8 cellular contexts compared by ENCODE assay signal in the genomic region with DNA sequence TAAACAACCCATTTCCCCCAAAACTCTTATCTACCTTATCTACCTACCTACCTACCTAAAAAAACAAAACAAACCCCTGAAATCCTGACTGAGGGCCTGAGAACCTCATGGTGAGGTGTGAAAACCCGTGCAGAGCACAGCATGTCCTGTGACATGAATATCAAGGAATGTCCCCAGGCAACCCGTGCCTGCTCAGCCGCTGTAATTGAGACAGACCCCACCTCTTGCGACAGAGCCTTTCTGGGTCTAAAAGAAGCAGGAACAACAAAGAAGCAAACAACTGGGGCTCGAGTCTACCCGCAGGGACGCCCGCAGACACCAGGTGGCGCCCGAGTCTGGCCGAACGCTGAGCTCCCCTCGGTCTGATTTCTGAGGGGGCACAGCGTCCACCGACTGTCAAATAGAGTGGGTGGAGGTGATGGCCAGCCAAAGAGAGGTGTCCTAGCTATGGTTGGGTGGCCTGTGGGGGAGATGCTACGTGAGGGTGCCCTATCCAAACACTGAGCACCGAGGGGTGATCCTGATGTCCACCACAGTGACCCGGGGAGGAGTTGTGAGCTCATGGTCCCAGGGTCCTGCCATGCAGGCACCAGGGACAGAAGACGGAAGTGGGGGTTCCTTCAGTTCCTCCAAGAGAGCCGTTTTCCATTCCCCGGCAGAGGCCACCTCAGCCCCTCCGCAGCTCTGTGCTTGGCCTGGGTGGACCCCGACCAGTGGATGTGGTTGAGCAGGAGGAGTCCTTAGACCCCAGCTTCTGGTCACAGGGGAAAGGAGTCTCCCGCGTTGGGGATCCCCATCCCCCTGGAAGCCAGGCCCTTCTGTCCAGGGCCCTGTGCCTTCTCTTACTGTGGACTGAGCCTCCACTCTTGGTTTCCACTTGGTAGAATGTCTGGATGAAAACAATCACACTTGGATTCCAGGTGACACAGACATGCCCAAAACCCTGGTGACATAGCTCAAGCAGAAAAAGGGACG.
DNase-seq lines count a peak whose midpoint lies in the region; ATAC-seq and TF ChIP-seq lines count a peak whose summit lies in the region.

No MANE protein-coding gene starts in this region.

- H3K27me3 ChIP-seq in DND-41 (ENCODE audit: insufficient read depth, low read length, poor library complexity) (no peaks in the 10 kb centered on the region), NT2/D1 (ENCODE audit: insufficient read depth, insufficient read length) (no peaks in the 10 kb centered on the region)

- no peaks in the 10 kb centered on the region for H3K79me2 ChIP-seq in DND-41 (ENCODE audit: insufficient read depth, low read length)

- peaks cover 11% of the 10 kb centered on the region for H3K4me1 ChIP-seq in DND-41 (ENCODE audit: insufficient read depth, low read length)
- H3K4me1 ChIP-seq in NT2/D1 (ENCODE audit: insufficient read depth, insufficient read length): peaks cover 9% of the 10 kb centered on the region
- H3K4me1 ChIP-seq in mesodermal cell (ENCODE audit: control insufficient read depth, insufficient read depth, low read length, poor library complexity, severe bottlenecking): peaks cover 41% of the 10 kb centered on the region

- H3K27ac Mint-ChIP-seq in effector memory CD8-positive, alpha-beta T cell: peak overlapping the region; percentile 19 to 84

- 34% methylated on average over 23 to 25 of the region's 26 CpGs for WGBS in mesodermal cell (ENCODE audit: insufficient coverage in 2 of 2), 2 experiments

- H3K9me3 ChIP-seq in DND-41 (ENCODE audit: insufficient read depth, low read length, severe bottlenecking) (no peaks in the 10 kb centered on the region), NT2/D1 (ENCODE audit: insufficient read depth, low read length) (peaks cover 7% of the 10 kb centered on the region), mesodermal cell (ENCODE audit: control insufficient read depth, low read length) (no peaks in the 10 kb centered on the region)

- peaks cover 9 to 24% of the 10 kb centered on the region in 2 donors for H3K27me3 Mint-ChIP-seq in effector memory CD8-positive, alpha-beta T cell

- peak overlapping the region; percentile 81 for H2AFZ ChIP-seq in DND-41 (ENCODE audit: low read depth, low read length)

- peaks cover 2 to 7% of the 10 kb centered on the region in 2 donors for H3K9me3 Mint-ChIP-seq in effector memory CD8-positive, alpha-beta T cell

- DNase-seq in DND-41 (peak; percentile 79), NT2/D1 (ENCODE audit: low read depth, low spot score) (peak; percentile 63)
- peak; percentile 94 for DNase-seq in activated CD8-positive, alpha-beta memory T cell treated with anti-CD3 and anti-CD28 coated beads for 24 hours
- peak; percentile 71 to 73 (median 73) for DNase-seq in effector memory CD8-positive, alpha-beta T cell
- peak; percentile 44 to 47 for DNase-seq in stimulated activated CD8-positive, alpha-beta memory T cell treated with anti-CD3 and anti-CD28 coated beads, Interleukin-15, amount 100 ng/mL, for 4 hours (ENCODE audit: low read depth in 2 of 2)

- TF ChIP-seq CTCF in DND-41 (IDR thresholded peaks at IDR 0.05; ENCODE audit: borderline replicate concordance, extremely low read depth, low read length, poor library complexity, severe bottlenecking): peak; percentile 98

- H3K27ac ChIP-seq in DND-41 (ENCODE audit: low read length): peak overlapping the region; percentile 58
- peak overlapping the region; percentile 6 for H3K27ac ChIP-seq in mesodermal cell (ENCODE audit: low read depth, low read length, severe bottlenecking)

- no peaks in the 10 kb centered on the region for H3K36me3 Mint-ChIP-seq in effector memory CD8-positive, alpha-beta T cell (ENCODE audit: insufficient read depth)

- H4K20me1 ChIP-seq in DND-41 (ENCODE audit: insufficient read depth, low read length): no peaks in the 10 kb centered on the region

- peak overlapping the region; percentile 59 for H3K4me2 ChIP-seq in DND-41 (ENCODE audit: insufficient read depth, low read length)

- H3K9ac ChIP-seq in DND-41 (ENCODE audit: low read depth, low read length) (peak overlapping the region; percentile 40), NT2/D1 (ENCODE audit: insufficient read length, low read depth) (no peak overlapping the region)

- no peak for TF ChIP-seq POLR2A in GM18505 (IDR thresholded peaks at IDR 0.05; ENCODE audit: borderline replicate concordance, extremely low read depth, insufficient read depth, insufficient read length)

- ATAC-seq in DND-41 (ENCODE audit: insufficient read depth, low read depth) (peak; percentile 91), HG02981 (IDR thresholded peaks at IDR 0.05; ENCODE audit: unreplicated experiment) (peak; percentile 58), GM18505 (IDR thresholded peaks at IDR 0.05; ENCODE audit: unreplicated experiment) (no peak)
- peak; percentile 88 for ATAC-seq in effector memory CD8-positive, alpha-beta T cell (replicated peaks)

- H3K36me3 ChIP-seq in DND-41 (ENCODE audit: insufficient read depth, low read length) (no peaks in the 10 kb centered on the region), NT2/D1 (ENCODE audit: insufficient read depth, insufficient read length, low read length) (no peaks in the 10 kb centered on the region), mesodermal cell (ENCODE audit: control insufficient read depth, insufficient read depth, low read length) (no peaks in the 10 kb centered on the region)

- H3K4me3 ChIP-seq in DND-41 (ENCODE audit: low read depth in 1 of 2, low read length in 2 of 2): peak overlapping the region in 1 of 2 experiments; percentile 42; a peak in 2 of 4 replicates
- H3K4me3 ChIP-seq in NT2/D1 (ENCODE audit: insufficient read length, low read depth): no peak overlapping the region
- no peak overlapping the region for H3K4me3 ChIP-seq in mesodermal cell (ENCODE audit: extremely low read depth, insufficient read depth, low read length, poor library complexity, severe bottlenecking)

- peak overlapping the region in 1 of 2 donors; percentile 52 for H3K4me3 Mint-ChIP-seq in effector memory CD8-positive, alpha-beta T cell

- peaks cover 5 to 6% of the 10 kb centered on the region in 2 donors for H3K4me1 Mint-ChIP-seq in effector memory CD8-positive, alpha-beta T cell (ENCODE audit: low read depth in 2 of 2)
